11 cellular contexts compared by ENCODE assay signal in the genomic region with DNA sequence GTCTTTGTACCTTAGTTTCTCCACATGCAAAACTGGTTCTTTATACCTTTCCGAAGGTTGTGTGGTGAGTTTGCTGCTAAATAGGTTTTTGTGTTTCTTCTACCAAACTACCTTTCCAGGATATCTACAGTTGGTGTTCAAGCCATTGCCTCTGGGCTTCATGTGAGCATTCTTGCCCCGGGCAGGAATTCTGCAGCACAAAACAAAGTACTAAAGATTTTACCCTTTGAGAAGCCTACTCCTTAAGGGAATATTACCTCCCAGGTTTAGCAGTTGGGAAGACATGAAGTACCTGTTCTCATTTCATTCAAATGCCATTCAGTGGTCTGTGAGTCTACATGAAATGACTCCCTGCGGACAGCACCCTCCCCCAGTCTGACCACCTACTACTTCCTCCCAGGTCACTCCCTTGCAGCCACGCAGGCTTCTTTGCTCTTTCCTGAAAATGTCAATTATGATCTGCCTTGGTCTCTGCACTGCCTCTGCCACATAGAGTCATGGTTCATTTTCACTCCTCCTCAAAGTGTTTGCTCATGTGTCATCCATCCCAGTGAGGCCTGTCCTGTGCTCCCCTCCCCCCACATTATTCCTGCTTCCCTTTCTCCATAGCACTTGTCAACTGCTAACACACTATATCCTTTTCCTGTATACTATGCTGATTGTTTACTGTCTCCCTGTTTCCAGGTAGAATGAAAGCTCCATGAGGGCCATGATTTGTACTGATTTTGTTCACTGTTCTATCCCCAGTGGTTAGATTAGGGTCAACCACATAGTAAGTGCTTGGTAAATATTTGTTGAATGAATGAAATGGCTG. TPM values are rescaled to one million over a fixed set of nuclear protein-coding genes. Genes with fewer than 3 reads are reported as not detected.
A peak's percentile ranks its signal among the peaks of the same experiment; 100 is the strongest.
DNase-seq lines count a peak whose midpoint lies in the region; ATAC-seq, FAIRE-seq and TF ChIP-seq lines count a peak whose summit lies in the region.
"Had no signal": no experiment of that assay in that cellular context is flagged by ENCODE, and none has a peak within 500 bp of the region (broad histone marks: within the 10 kb centered on the region; RNA-seq: fewer than 3 reads in every experiment).

No MANE protein-coding gene starts in this region.

- WGBS in A549 (ENCODE audit: missing lambda C conversion rate) = 56% methylated on average over 4 of the region's 4 CpGs

- peaks cover 23% of the 10 kb centered on the region for H3K36me3 Mint-ChIP-seq in activated B cell treated with CpG ODN at 0.5 μM for 24 hours (ENCODE audit: low read depth)
- H3K36me3 Mint-ChIP-seq in immature natural killer cell = peaks cover 0 to 12% (median 0%) of the 10 kb centered on the region in 3 donors

- no peaks in the 10 kb centered on the region for H3K9me3 Mint-ChIP-seq in activated B cell treated with CpG ODN at 0.5 μM for 24 hours
- no peaks in the 10 kb centered on the region for H3K9me3 Mint-ChIP-seq in immature natural killer cell

- peaks cover 96% of the 10 kb centered on the region for H3K4me1 ChIP-seq in A549

- DNase-seq in A549 (ENCODE audit: low read depth in 1 of 2, low spot score in 1 of 2) (peak in 1 of 2 experiments; percentile 23), GM12865 (ENCODE audit: low read depth) (peak; percentile 9), activated B cell treated with CpG ODN at 0.5 μM for 24 hours (no peak), immature natural killer cell (no peak), DMS79 treated with DMSO at 0.1 percent for 48 hours (lab: John Stamatoyannopoulos, UW) (no peak), KG1 (lab: John Stamatoyannopoulos, UW) (no peak), DMS153 (lab: John Stamatoyannopoulos, UW) (no peak)
- DNase-seq: heart right ventricle; NCI-H1436; stimulated activated CD4-positive, alpha-beta T cell treated with anti-CD3 and anti-CD28 coated beads, Interleukin-12 subunit alpha, Interleukin-12 subunit beta, amount 100 ng/mL, for 4 hours had no signal

- H3K27ac Mint-ChIP-seq in activated B cell treated with CpG ODN at 0.5 μM for 24 hours (peak overlapping the region; percentile 27), immature natural killer cell (peak overlapping the region; percentile 80 to 94 (median 88))

- peak overlapping the region; percentile 43 for H3K4me2 ChIP-seq in A549

- H3K4me1 Mint-ChIP-seq in activated B cell treated with CpG ODN at 0.5 μM for 24 hours (peaks cover 78% of the 10 kb centered on the region), immature natural killer cell (peaks cover 70 to 89% of the 10 kb centered on the region in 2 donors)

- CTCF ChIA-PET in A549 (lab: Yijun Ruan, JAX) = interaction anchor here (1.4 to 6.7 kb wide), 5 partner anchors 9 to 61 kb away, joined by 3 to 37 read pairs (median 4); no protein-coding TSS in a partner anchor
- CTCF ChIA-PET in activated B cell treated with CpG ODN at 0.5 μM for 24 hours (lab: Charles Lee) = no interaction called here

- intact Hi-C loops in activated B cell treated with CpG ODN at 0.5 μM for 24 hours (cut with micrococcal nuclease) = no loop called here

- TF ChIP-seq CTCF in A549 (IDR thresholded peaks at IDR 0.05) (no peak), GM12865 (IDR thresholded peaks at IDR 0.05; ENCODE audit: insufficient read depth, low read depth, low read length, missing control alignments) (no peak), activated B cell treated with CpG ODN at 0.5 μM for 24 hours (IDR thresholded peaks at IDR 0.05) (no peak)

- H3K27me3 Mint-ChIP-seq in activated B cell treated with CpG ODN at 0.5 μM for 24 hours = no peaks in the 10 kb centered on the region
- peaks cover 0 to 3% (median 0%) of the 10 kb centered on the region in 3 donors for H3K27me3 Mint-ChIP-seq in immature natural killer cell (ENCODE audit: low read depth in 3 of 3)

- no peak for TF ChIP-seq EP300 in A549 (IDR thresholded peaks at IDR 0.05)

- TF ChIP-seq POLR2A in A549 (IDR thresholded peaks at IDR 0.05; ENCODE audit: low read length) = no peak

- H3K4me3 Mint-ChIP-seq in activated B cell treated with CpG ODN at 0.5 μM for 24 hours (no peak overlapping the region), immature natural killer cell (peak overlapping the region; percentile 53 to 88 (median 73))

- TF ChIP-seq RAD21 in A549 (conservative IDR thresholded peaks at IDR 0.05 in 1 of 2, IDR thresholded peaks at IDR 0.05 in 1 of 2) = no peak

- ATAC-seq in A549 (peak in 1 of 2 experiments; percentile 35; a peak in 3 of 6 replicates), activated B cell treated with CpG ODN at 0.5 μM for 24 hours (ENCODE audit: low read depth) (no peak), HG02623 (IDR thresholded peaks at IDR 0.05; ENCODE audit: unreplicated experiment) (no peak)

- H3K4me3 ChIP-seq in A549 = no peak overlapping the region
- H3K4me3 ChIP-seq in GM12865 (ENCODE audit: low read depth, low read length) = no peak overlapping the region
- H3K4me3 ChIP-seq: heart right ventricle had no signal

- POLR2A ChIA-PET in A549 (lab: Yijun Ruan, JAX) (no interaction called here), activated B cell treated with CpG ODN at 0.5 μM for 24 hours (lab: Charles Lee) (interaction anchor here (1.0 to 1.9 kb wide), 2 partner anchors 8 to 20 kb away, joined by 5 read pairs; no protein-coding TSS in a partner anchor)

- FAIRE-seq in A549 (lab: Jason Lieb, UNC) = no peak

- H3K27ac ChIP-seq in A549 = peak overlapping the region; percentile 93; a peak in 5 of 6 replicates

- H3K9me3 ChIP-seq in A549 = no peaks in the 10 kb centered on the region
- H3K9me3 ChIP-seq: heart right ventricle had no signal

TF ChIP-seq in A549, 52 proteins besides CTCF, POLR2A, EP300 and RAD21:
- TF ChIP-seq ZC3H11A (IDR thresholded peaks at IDR 0.05) (no peak), HOXB13 (CRISPR knock-in tag; IDR thresholded peaks at IDR 0.05; ENCODE audit: low read depth) (no peak), MAFK (IDR thresholded peaks at IDR 0.05; ENCODE audit: partially characterized antibody) (no peak), PHF8 (IDR thresholded peaks at IDR 0.05; ENCODE audit: borderline replicate concordance, low read depth) (no peak), POLR2AphosphoS2 (conservative IDR thresholded peaks at IDR 0.05; ENCODE audit: low read length) (no peak), ESRRA (IDR thresholded peaks at IDR 0.05; ENCODE audit: borderline replicate concordance, low read length) (no peak), EHMT2 (IDR thresholded peaks at IDR 0.05; ENCODE audit: low read depth) (no peak), NR3C1 (IDR thresholded peaks at IDR 0.05) (no peak)

RNA-seq across cellular contexts. Expression of a gene that starts 36.9 kb away (rescaled TPM):
- 48.2 and 71.7 TPM in 2 replicates for polyA plus RNA-seq in A549 (2011; rRNA removed)
- polyA plus RNA-seq in A549 (2012; cell fraction: cytosol; rRNA removed) = 38.2 and 53.4 TPM in 2 replicates
- 68.3 and 74.7 TPM in 2 replicates for polyA plus RNA-seq in A549 (2012; cell fraction: nucleus; rRNA removed)
- polyA plus RNA-seq in A549 (2017; fragmentation: RNase III; extraction: RNeasy Plus Mini Kit Qiagen cat#74134 plus additional on column Dnase treatment) = 49.4 to 64.0 TPM (median 59.1 TPM) in 3 replicates
- 175 and 196 TPM in 2 replicates for polyA minus RNA-seq in A549 (2011; rRNA and poly(A)+ RNA removed)
- 118 and 121 TPM in 2 replicates for total RNA-seq in activated B cell treated with CpG ODN at 0.5 μM for 24 hours
- polyA plus RNA-seq in immature natural killer cell = 10 to 100 TPM; 10.0 to 72.3 (median 23.9) TPM

RNA-seq across cellular contexts. Expression of a gene that starts 54.8 kb away (rescaled TPM):
- polyA plus RNA-seq in A549 (2011; rRNA removed) = 107 and 108 TPM in 2 replicates
- polyA plus RNA-seq in A549 (2012; cell fraction: cytosol; rRNA removed) = 115 and 117 TPM in 2 replicates
- polyA plus RNA-seq in A549 (2012; cell fraction: nucleus; rRNA removed) = 237 and 244 TPM in 2 replicates
- 169 to 184 TPM (median 182 TPM) in 3 replicates for polyA plus RNA-seq in A549 (2017; fragmentation: RNase III; extraction: RNeasy Plus Mini Kit Qiagen cat#74134 plus additional on column Dnase treatment)
- polyA minus RNA-seq in A549 (2011; rRNA and poly(A)+ RNA removed) = 63.4 and 82.5 TPM in 2 replicates
- 198 and 219 TPM in 2 replicates for total RNA-seq in activated B cell treated with CpG ODN at 0.5 μM for 24 hours
- polyA plus RNA-seq in immature natural killer cell = 100 to 1,000 TPM in 1 of 3 donors, 10 to 100 TPM in 2; 71.7 to 141 (median 76.7) TPM

RNA-seq across cellular contexts. Expression of a gene that starts 58.0 kb away (rescaled TPM):
- not detected in 2 replicates for polyA plus RNA-seq in A549 (2011; rRNA removed)
- not detected in 2 replicates for polyA plus RNA-seq in A549 (2012; cell fraction: cytosol; rRNA removed)
- polyA plus RNA-seq in A549 (2012; cell fraction: nucleus; rRNA removed) = not detected in 2 replicates
- polyA plus RNA-seq in A549 (2017; fragmentation: RNase III; extraction: RNeasy Plus Mini Kit Qiagen cat#74134 plus additional on column Dnase treatment) = not detected in 3 replicates
- not detected in 2 replicates for polyA minus RNA-seq in A549 (2011; rRNA and poly(A)+ RNA removed)
- total RNA-seq in activated B cell treated with CpG ODN at 0.5 μM for 24 hours = not detected in 2 replicates
- polyA plus RNA-seq in immature natural killer cell = not detected
